In the genomic region with DNA sequence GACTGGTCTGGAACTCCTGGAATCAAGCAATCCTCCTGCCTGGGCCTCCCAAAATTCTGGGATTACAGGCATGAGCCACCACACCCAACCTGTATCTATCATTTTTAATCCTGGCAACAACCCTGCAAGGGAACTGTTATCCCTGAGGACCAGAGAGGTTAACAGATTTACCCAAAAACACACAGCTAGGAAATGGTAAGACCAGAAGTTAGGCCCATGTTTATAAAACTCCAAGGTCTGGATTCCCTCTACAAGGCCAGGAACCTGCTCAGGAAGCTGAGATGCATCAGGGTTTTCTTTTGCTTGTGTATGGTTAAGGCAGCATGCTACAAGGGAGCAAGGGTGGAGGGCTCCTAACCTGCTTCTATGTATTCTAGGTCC, we compare ENCODE assay signal across 1 cellular context.
TF ChIP-seq lines count a peak whose summit lies in the region.

No MANE protein-coding gene starts in this region.

TF ChIP-seq in K562, 482 proteins besides CTCF, POLR2A, EP300 and RAD21 (continued from another document):
- TF ChIP-seq, protein P1, sequence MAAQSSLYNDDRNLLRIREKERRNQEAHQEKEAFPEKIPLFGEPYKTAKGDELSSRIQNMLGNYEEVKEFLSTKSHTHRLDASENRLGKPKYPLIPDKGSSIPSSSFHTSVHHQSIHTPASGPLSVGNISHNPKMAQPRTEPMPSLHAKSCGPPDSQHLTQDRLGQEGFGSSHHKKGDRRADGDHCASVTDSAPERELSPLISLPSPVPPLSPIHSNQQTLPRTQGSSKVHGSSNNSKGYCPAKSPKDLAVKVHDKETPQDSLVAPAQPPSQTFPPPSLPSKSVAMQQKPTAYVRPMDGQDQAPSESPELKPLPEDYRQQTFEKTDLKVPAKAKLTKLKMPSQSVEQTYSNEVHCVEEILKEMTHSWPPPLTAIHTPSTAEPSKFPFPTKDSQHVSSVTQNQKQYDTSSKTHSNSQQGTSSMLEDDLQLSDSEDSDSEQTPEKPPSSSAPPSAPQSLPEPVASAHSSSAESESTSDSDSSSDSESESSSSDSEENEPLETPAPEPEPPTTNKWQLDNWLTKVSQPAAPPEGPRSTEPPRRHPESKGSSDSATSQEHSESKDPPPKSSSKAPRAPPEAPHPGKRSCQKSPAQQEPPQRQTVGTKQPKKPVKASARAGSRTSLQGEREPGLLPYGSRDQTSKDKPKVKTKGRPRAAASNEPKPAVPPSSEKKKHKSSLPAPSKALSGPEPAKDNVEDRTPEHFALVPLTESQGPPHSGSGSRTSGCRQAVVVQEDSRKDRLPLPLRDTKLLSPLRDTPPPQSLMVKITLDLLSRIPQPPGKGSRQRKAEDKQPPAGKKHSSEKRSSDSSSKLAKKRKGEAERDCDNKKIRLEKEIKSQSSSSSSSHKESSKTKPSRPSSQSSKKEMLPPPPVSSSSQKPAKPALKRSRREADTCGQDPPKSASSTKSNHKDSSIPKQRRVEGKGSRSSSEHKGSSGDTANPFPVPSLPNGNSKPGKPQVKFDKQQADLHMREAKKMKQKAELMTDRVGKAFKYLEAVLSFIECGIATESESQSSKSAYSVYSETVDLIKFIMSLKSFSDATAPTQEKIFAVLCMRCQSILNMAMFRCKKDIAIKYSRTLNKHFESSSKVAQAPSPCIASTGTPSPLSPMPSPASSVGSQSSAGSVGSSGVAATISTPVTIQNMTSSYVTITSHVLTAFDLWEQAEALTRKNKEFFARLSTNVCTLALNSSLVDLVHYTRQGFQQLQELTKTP (IDR thresholded peaks at IDR 0.05; ENCODE audit: low read depth in 1 of 2, partially characterized antibody in 2 of 2), result no peak
- TF ChIP-seq RBM25 (IDR thresholded peaks at IDR 0.05; ENCODE audit: low read depth, low read length, severe bottlenecking), result peak; percentile 80
- no peak for TF ChIP-seq NFYB (IDR thresholded peaks at IDR 0.05; ENCODE audit: extremely low read depth, insufficient read length)
- TF ChIP-seq TEAD1 (CRISPR knock-in tag; IDR thresholded peaks at IDR 0.05), result no peak
